In genomic region chr1:106676021-106676420, GRCh38 we compare ENCODE assay signal across 1 cellular context.
TF ChIP-seq lines count a peak whose summit lies in the region.

No MANE protein-coding gene starts in this region.

TF ChIP-seq in GM23338, 12 proteins besides CTCF, POLR2A, EP300 and RAD21 (continued from another document):
- TF ChIP-seq REST (IDR thresholded peaks at IDR 0.05; ENCODE audit: unreplicated experiment) = no peak
- no peak for TF ChIP-seq JUNB (IDR thresholded peaks at IDR 0.05; ENCODE audit: unreplicated experiment)
- no peak for TF ChIP-seq EZH2 (IDR thresholded peaks at IDR 0.05; ENCODE audit: low read depth, unreplicated experiment)
- no peak for TF ChIP-seq ZNF462 (CRISPR knock-in tag; IDR thresholded peaks at IDR 0.05)
